Comparison of ENCODE assay signal across 1 cellular context in the genomic region with DNA sequence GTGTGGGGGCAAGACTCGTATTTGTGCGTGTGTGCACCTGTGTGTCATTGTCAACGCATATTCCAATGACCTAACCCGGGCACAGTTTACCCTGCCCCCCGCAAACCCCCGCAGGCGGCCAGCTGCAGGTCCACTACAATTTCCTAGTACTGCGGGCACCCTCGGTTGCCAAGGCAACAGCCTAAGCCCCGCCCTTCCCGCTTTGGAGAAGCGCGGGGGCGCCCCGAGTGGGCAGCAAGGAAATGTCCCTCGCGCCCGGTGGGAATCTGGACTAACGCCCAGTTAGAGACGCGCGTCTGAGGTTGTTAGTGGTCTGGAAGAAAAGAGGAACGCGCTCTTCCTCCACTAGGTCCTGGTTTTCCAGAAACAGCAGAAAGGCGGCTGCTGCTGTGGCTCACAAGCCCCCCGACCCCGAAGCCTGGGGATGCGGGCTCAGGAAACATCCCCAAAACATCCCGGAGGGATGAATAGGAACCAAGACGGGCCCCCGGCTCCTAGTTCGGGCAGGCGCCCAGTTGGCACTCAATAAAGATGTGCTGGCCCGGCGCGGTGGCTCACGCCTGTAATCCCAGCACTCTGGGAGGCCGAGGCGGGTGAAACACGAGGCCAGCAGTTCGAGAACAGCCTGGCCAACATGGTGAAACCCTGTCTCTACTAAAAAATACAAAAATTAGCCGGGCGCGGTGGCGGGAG.
A peak's percentile ranks its signal among the peaks of the same experiment; 100 is the strongest.
TF ChIP-seq lines count a peak whose summit lies in the region.

No MANE protein-coding gene starts in this region.

TF ChIP-seq in HepG2, 621 proteins besides CTCF, POLR2A, EP300 and RAD21 (continued from another document):
- TF ChIP-seq, protein P1, sequence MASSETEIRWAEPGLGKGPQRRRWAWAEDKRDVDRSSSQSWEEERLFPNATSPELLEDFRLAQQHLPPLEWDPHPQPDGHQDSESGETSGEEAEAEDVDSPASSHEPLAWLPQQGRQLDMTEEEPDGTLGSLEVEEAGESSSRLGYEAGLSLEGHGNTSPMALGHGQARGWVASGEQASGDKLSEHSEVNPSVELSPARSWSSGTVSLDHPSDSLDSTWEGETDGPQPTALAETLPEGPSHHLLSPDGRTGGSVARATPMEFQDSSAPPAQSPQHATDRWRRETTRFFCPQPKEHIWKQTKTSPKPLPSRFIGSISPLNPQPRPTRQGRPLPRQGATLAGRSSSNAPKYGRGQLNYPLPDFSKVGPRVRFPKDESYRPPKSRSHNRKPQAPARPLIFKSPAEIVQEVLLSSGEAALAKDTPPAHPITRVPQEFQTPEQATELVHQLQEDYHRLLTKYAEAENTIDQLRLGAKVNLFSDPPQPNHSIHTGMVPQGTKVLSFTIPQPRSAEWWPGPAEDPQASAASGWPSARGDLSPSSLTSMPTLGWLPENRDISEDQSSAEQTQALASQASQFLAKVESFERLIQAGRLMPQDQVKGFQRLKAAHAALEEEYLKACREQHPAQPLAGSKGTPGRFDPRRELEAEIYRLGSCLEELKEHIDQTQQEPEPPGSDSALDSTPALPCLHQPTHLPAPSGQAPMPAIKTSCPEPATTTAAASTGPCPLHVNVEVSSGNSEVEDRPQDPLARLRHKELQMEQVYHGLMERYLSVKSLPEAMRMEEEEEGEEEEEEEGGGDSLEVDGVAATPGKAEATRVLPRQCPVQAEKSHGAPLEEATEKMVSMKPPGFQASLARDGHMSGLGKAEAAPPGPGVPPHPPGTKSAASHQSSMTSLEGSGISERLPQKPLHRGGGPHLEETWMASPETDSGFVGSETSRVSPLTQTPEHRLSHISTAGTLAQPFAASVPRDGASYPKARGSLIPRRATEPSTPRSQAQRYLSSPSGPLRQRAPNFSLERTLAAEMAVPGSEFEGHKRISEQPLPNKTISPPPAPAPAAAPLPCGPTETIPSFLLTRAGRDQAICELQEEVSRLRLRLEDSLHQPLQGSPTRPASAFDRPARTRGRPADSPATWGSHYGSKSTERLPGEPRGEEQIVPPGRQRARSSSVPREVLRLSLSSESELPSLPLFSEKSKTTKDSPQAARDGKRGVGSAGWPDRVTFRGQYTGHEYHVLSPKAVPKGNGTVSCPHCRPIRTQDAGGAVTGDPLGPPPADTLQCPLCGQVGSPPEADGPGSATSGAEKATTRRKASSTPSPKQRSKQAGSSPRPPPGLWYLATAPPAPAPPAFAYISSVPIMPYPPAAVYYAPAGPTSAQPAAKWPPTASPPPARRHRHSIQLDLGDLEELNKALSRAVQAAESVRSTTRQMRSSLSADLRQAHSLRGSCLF (CRISPR knock-in tag; IDR thresholded peaks at IDR 0.05; ENCODE audit: borderline replicate concordance): no peak
- TF ChIP-seq ZNF709 (CRISPR knock-in tag; IDR thresholded peaks at IDR 0.05) (0 out of 2 replicates have a peak, but pooled peaks have one; percentile 11), MED1 (CRISPR knock-in tag; IDR thresholded peaks at IDR 0.05) (no peak), NONO (IDR thresholded peaks at IDR 0.05) (no peak), NONO (CRISPR knock-in tag; conservative IDR thresholded peaks at IDR 0.05) (peak; percentile 13; the same call in 1 of the 2 replicates), NFRKB (IDR thresholded peaks at IDR 0.05) (no peak), ZKSCAN8 (CRISPR knock-in tag; IDR thresholded peaks at IDR 0.05; ENCODE audit: borderline replicate concordance) (no peak)
